Comparison of ENCODE assay signal across 1 cellular context in genomic region chr2:24045511-24046508, GRCh38.
A peak's percentile ranks its signal among the peaks of the same experiment; 100 is the strongest.
TF ChIP-seq lines count a peak whose summit lies in the region.

No MANE protein-coding gene starts in this region.

TF ChIP-seq in HepG2, 621 proteins besides CTCF, POLR2A, EP300 and RAD21 (continued from another document and continues in another):
- TF ChIP-seq ARID5B (CRISPR knock-in tag; IDR thresholded peaks at IDR 0.05) (peak; percentile 50), MBNL3 (CRISPR knock-in tag; conservative IDR thresholded peaks at IDR 0.05) (no peak), ZNF510 (CRISPR knock-in tag; IDR thresholded peaks at IDR 0.05; ENCODE audit: low read depth) (no peak), CCAR2 (optimal IDR thresholded peaks at IDR 0.05; ENCODE audit: low read depth, low read length) (no peak), ASH2L (IDR thresholded peaks at IDR 0.05; ENCODE audit: insufficient read length, low read depth, low read length) (peak; percentile 32), CBX1 (IDR thresholded peaks at IDR 0.05; ENCODE audit: low read depth) (no peak), ZSCAN9 (CRISPR knock-in tag; IDR thresholded peaks at IDR 0.05; ENCODE audit: borderline replicate concordance) (no peak), FOXP1 (IDR thresholded peaks at IDR 0.05) (no peak), FOXP1 (CRISPR knock-in tag; IDR thresholded peaks at IDR 0.05) (no peak; the same call in 1 of the 2 replicates), KDM4B (CRISPR knock-in tag; IDR thresholded peaks at IDR 0.05) (no peak), ZNF503 (CRISPR knock-in tag; IDR thresholded peaks at IDR 0.05) (no peak), ZNF776 (CRISPR knock-in tag; IDR thresholded peaks at IDR 0.05) (no peak), FOXK2 (IDR thresholded peaks at IDR 0.05) (0 out of 2 replicates have a peak, but pooled peaks have one; percentile 6), YEATS4 (CRISPR knock-in tag; IDR thresholded peaks at IDR 0.05; ENCODE audit: borderline replicate concordance) (no peak), ARHGAP35 (CRISPR knock-in tag; IDR thresholded peaks at IDR 0.05; ENCODE audit: borderline replicate concordance) (no peak), ZNF563 (CRISPR knock-in tag; IDR thresholded peaks at IDR 0.05) (no peak), MNT (IDR thresholded peaks at IDR 0.05) (peak; percentile 80), ZNF772 (CRISPR knock-in tag; IDR thresholded peaks at IDR 0.05) (no peak), TAF15 (IDR thresholded peaks at IDR 0.05; ENCODE audit: low read depth, low read length, poor library complexity, severe bottlenecking) (no peak), ZBTB38 (CRISPR knock-in tag; IDR thresholded peaks at IDR 0.05) (no peak), SOX13 (IDR thresholded peaks at IDR 0.05) (no peak), SOX13 (CRISPR knock-in tag; conservative IDR thresholded peaks at IDR 0.05 in 1 of 2, IDR thresholded peaks at IDR 0.05 in 1 of 2) (peak in 1 of 2 experiments; percentile 45; a peak in 1 of 4 replicates), ATF2 (CRISPR knock-in tag; IDR thresholded peaks at IDR 0.05) (0 out of 2 replicates have a peak, but pooled peaks have one; percentile 33), HMGXB3 (CRISPR knock-in tag; IDR thresholded peaks at IDR 0.05; ENCODE audit: borderline replicate concordance) (no peak), ZNF460 (CRISPR knock-in tag; IDR thresholded peaks at IDR 0.05; ENCODE audit: borderline replicate concordance) (no peak; the same call in 1 of the 2 replicates), ZNF879 (CRISPR knock-in tag; IDR thresholded peaks at IDR 0.05) (no peak), DPF2 (CRISPR knock-in tag; IDR thresholded peaks at IDR 0.05; ENCODE audit: borderline replicate concordance, low read depth) (no peak), ZNF570 (CRISPR knock-in tag; IDR thresholded peaks at IDR 0.05; ENCODE audit: borderline replicate concordance) (no peak), ZNF83 (CRISPR knock-in tag; IDR thresholded peaks at IDR 0.05; ENCODE audit: borderline replicate concordance) (no peak), RERE (CRISPR knock-in tag; IDR thresholded peaks at IDR 0.05; ENCODE audit: low read depth) (0 out of 2 replicates have a peak, but pooled peaks have one; percentile 39), GFI1 (CRISPR knock-in tag; IDR thresholded peaks at IDR 0.05; ENCODE audit: borderline replicate concordance) (peak; percentile 63; the same call in 1 of the 2 replicates), KAT8 (CRISPR knock-in tag; IDR thresholded peaks at IDR 0.05) (0 out of 2 replicates have a peak, but pooled peaks have one; percentile 29), ZNF749 (CRISPR knock-in tag; IDR thresholded peaks at IDR 0.05; ENCODE audit: borderline replicate concordance) (no peak), MXI1 (IDR thresholded peaks at IDR 0.05; ENCODE audit: borderline replicate concordance, low read depth, low read length) (peak; percentile 37; the same call in 1 of the 3 replicates), AGO1 (IDR thresholded peaks at IDR 0.05; ENCODE audit: low read depth, low read length, poor library complexity, severe bottlenecking) (no peak), ZNF557 (CRISPR knock-in tag; IDR thresholded peaks at IDR 0.05) (no peak), ZNF124 (CRISPR knock-in tag; IDR thresholded peaks at IDR 0.05) (no peak), GPN1 (CRISPR knock-in tag; IDR thresholded peaks at IDR 0.05; ENCODE audit: borderline replicate concordance) (no peak), ZNF337 (CRISPR knock-in tag; IDR thresholded peaks at IDR 0.05; ENCODE audit: borderline replicate concordance, low read depth) (no peak), KLF15 (CRISPR knock-in tag; IDR thresholded peaks at IDR 0.05; ENCODE audit: borderline replicate concordance) (no peak), ETV6 (CRISPR knock-in tag; conservative IDR thresholded peaks at IDR 0.05) (no peak), CREB1 (IDR thresholded peaks at IDR 0.05) (peak; percentile 39), CREB1 (CRISPR knock-in tag; IDR thresholded peaks at IDR 0.05) (no peak), ZSCAN31 (CRISPR knock-in tag; IDR thresholded peaks at IDR 0.05; ENCODE audit: low read depth) (no peak)
